Comparison of ENCODE assay signal across 12 cellular contexts in the genomic region with DNA sequence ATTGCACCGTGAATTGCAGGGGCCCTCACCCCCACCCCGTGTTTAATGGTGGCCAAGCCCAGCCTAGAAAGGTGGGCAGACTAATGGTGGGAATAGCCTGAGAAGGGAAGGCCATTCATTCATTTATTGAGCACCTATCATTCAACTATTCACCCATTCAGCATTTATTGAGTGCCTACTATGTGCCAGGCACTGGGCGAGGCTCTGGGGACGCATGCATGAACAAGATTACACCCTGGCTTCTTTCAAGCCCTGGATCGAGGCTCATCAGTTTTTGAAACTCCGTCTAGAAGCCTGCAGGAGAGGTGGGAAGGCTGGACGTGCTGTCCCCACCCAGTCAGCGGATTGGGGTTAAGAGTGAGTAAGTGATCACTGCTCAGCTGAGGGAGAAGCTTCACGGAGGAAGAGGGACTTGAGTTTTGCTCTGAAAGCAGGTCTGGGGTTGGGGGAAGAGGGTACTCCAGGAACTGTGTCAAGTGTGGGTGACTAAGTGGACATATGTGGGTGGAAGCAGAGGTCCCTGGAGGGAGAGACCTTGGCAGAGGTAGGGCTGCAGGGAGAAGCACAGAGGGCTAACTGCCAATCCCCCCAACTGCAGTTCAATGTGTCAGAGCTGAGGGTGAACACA. TPM values are rescaled to one million over a fixed set of nuclear protein-coding genes. Genes with fewer than 3 reads are reported as not detected.
DNase-seq lines count a peak whose midpoint lies in the region; ATAC-seq, FAIRE-seq and TF ChIP-seq lines count a peak whose summit lies in the region.
"Had no signal": no experiment of that assay in that cellular context is flagged by ENCODE, and none has a peak within 500 bp of the region (broad histone marks: within the 10 kb centered on the region; RNA-seq: fewer than 3 reads in every experiment).

No MANE protein-coding gene starts in this region.

- peaks cover 21 to 41% of the 10 kb centered on the region in 2 donors for H3K4me1 Mint-ChIP-seq in natural killer cell
- H3K4me1 Mint-ChIP-seq in natural killer cell treated with Interleukin-12 subunit alpha and Interleukin-12 subunit beta and Interleukin-15 and Interleukin-18, amount 100 ng/mL, for 72 hours (ENCODE audit: low read depth in 2 of 2) = peaks cover 10 to 16% of the 10 kb centered on the region in 2 donors
- H3K4me1 Mint-ChIP-seq in naive thymus-derived CD8-positive, alpha-beta T cell = peaks cover 16 to 41% (median 30%) of the 10 kb centered on the region in 4 donors

- no peak for FAIRE-seq in urothelium cell line (lab: Jason Lieb, UNC)
- FAIRE-seq: colon had no signal

- no peaks in the 10 kb centered on the region for H3K27me3 Mint-ChIP-seq in natural killer cell (ENCODE audit: low read depth in 2 of 2)
- H3K27me3 Mint-ChIP-seq in natural killer cell treated with Interleukin-12 subunit alpha and Interleukin-12 subunit beta and Interleukin-15 and Interleukin-18, amount 100 ng/mL, for 72 hours = no peaks in the 10 kb centered on the region
- no peaks in the 10 kb centered on the region for H3K27me3 Mint-ChIP-seq in naive thymus-derived CD8-positive, alpha-beta T cell

- TF ChIP-seq CTCF in natural killer cell (IDR thresholded peaks at IDR 0.05) (no peak), dorsolateral prefrontal cortex (IDR thresholded peaks at IDR 0.05 in 54 of 56, conservative IDR thresholded peaks at IDR 0.05 in 2 of 56; ENCODE audit: low read depth in 1 of 56, partially characterized antibody in 56 of 56) (no peak), uterus (IDR thresholded peaks at IDR 0.05) (no peak)

- H3K4me3 ChIP-seq in dorsolateral prefrontal cortex (no peak overlapping the region), uterus (no peak overlapping the region)

- H3K9me3 Mint-ChIP-seq in natural killer cell = no peaks in the 10 kb centered on the region
- no peaks in the 10 kb centered on the region for H3K9me3 Mint-ChIP-seq in natural killer cell treated with Interleukin-12 subunit alpha and Interleukin-12 subunit beta and Interleukin-15 and Interleukin-18, amount 100 ng/mL, for 72 hours
- no peaks in the 10 kb centered on the region for H3K9me3 Mint-ChIP-seq in naive thymus-derived CD8-positive, alpha-beta T cell

- no peak overlapping the region for H3K4me3 Mint-ChIP-seq in natural killer cell
- H3K4me3 Mint-ChIP-seq in natural killer cell treated with Interleukin-12 subunit alpha and Interleukin-12 subunit beta and Interleukin-15 and Interleukin-18, amount 100 ng/mL, for 72 hours = no peak overlapping the region
- H3K4me3 Mint-ChIP-seq in naive thymus-derived CD8-positive, alpha-beta T cell = no peak overlapping the region

- no peaks in the 10 kb centered on the region for H3K36me3 Mint-ChIP-seq in natural killer cell
- H3K36me3 Mint-ChIP-seq in natural killer cell treated with Interleukin-12 subunit alpha and Interleukin-12 subunit beta and Interleukin-15 and Interleukin-18, amount 100 ng/mL, for 72 hours = no peaks in the 10 kb centered on the region
- H3K36me3 Mint-ChIP-seq in naive thymus-derived CD8-positive, alpha-beta T cell = peaks cover 0 to 46% (median 8%) of the 10 kb centered on the region in 3 donors

- intact Hi-C loops in natural killer cell (cut with micrococcal nuclease) = no loop called here
- intact Hi-C loops in dorsolateral prefrontal cortex (cut with DNase I) = no loop called here
- intact Hi-C loops in uterus (cut with DNase I; ENCODE audit: low total_unique reads) = no loop called here

- H3K36me3 ChIP-seq in uterus = no peaks in the 10 kb centered on the region

- TF ChIP-seq POLR2A in uterus (IDR thresholded peaks at IDR 0.05) = no peak

- H3K27ac Mint-ChIP-seq in natural killer cell = peak overlapping the region; percentile 26 to 61
- H3K27ac Mint-ChIP-seq in natural killer cell treated with Interleukin-12 subunit alpha and Interleukin-12 subunit beta and Interleukin-15 and Interleukin-18, amount 100 ng/mL, for 72 hours = peak overlapping the region in 1 of 2 donors; percentile 7
- H3K27ac Mint-ChIP-seq in naive thymus-derived CD8-positive, alpha-beta T cell = peak overlapping the region in 9 of 10 donors; percentile 38 to 94 (median 71)

- peaks cover 7 to 18% of the 10 kb centered on the region in 2 donors for H3K4me1 ChIP-seq in uterus

- H3K9me3 ChIP-seq in uterus = no peaks in the 10 kb centered on the region

- H3K27me3 ChIP-seq in dorsolateral prefrontal cortex (no peaks in the 10 kb centered on the region), uterus (no peaks in the 10 kb centered on the region)

- H3K27ac ChIP-seq in dorsolateral prefrontal cortex (peak overlapping the region in 40 of 59 donors; percentile 9 to 80 (median 52)), uterus (peak overlapping the region; percentile 75 to 90)

- POLR2A ChIA-PET in naive thymus-derived CD8-positive, alpha-beta T cell (lab: Charles Lee) = no interaction called here

- DNase-seq in natural killer cell (no peak), dorsolateral prefrontal cortex (no peak), uterus (no peak), urothelium cell line (ENCODE audit: low spot score) (no peak), pons (ENCODE audit: low spot score) (no peak)
- DNase-seq in natural killer cell treated with Interleukin-12 subunit alpha and Interleukin-12 subunit beta and Interleukin-15 and Interleukin-18, amount 100 ng/mL, for 72 hours (ENCODE audit: low spot score) = no peak
- no peak for DNase-seq in naive thymus-derived CD8-positive, alpha-beta T cell
- DNase-seq in effector CD8-positive, alpha-beta T cell (lab: John Stamatoyannopoulos, UW) = no peak
- DNase-seq: KG1; NCI-H2171; stimulated activated CD4-positive, alpha-beta T cell treated with anti-CD3 and anti-CD28 coated beads, Interleukin-12 subunit alpha, Interleukin-12 subunit beta, amount 100 ng/mL, for 4 hours had no signal

- no peak for ATAC-seq in natural killer cell
- ATAC-seq in natural killer cell treated with Interleukin-12 subunit alpha and Interleukin-12 subunit beta and Interleukin-15 and Interleukin-18, amount 100 ng/mL, for 72 hours = no peak
- ATAC-seq in naive thymus-derived CD8-positive, alpha-beta T cell = no peak

RNA-seq across cellular contexts. Expression of gene MEF2D, which starts 35.6 kb away (rescaled TPM):
- total RNA-seq in natural killer cell (100 to 1,000 TPM; 232 to 298 (median 284) TPM), dorsolateral prefrontal cortex (100 to 1,000 TPM in 40 of 120 experiments, 10 to 100 TPM in 80; 63.8 to 123 (median 93.8) TPM), uterus (100 to 1,000 TPM in 1 of 4 donors, 10 to 100 TPM in 2, 1 to 10 TPM in 1; 8.4 to 101 (median 35.1) TPM)
- 10 to 100 TPM; 48.1 to 62.2 TPM for total RNA-seq in natural killer cell treated with Interleukin-12 subunit alpha and Interleukin-12 subunit beta and Interleukin-15 and Interleukin-18, amount 100 ng/mL, for 72 hours
- total RNA-seq in naive thymus-derived CD8-positive, alpha-beta T cell = 10 to 100 TPM; 69.4 to 73.2 TPM
- polyA plus RNA-seq in naive thymus-derived CD8-positive, alpha-beta T cell = 10 to 100 TPM in 1 of 3 donors, 1 to 10 TPM in 2; 6.4 to 12.6 (median 6.7) TPM
